Comparison of ENCODE assay signal across 36 cellular contexts in genomic region chr6:91826128-91826527, GRCh38.
"Had no signal": no experiment of that assay in that cellular context is flagged by ENCODE, and none has a peak within 500 bp of the region (broad histone marks: within the 10 kb centered on the region; RNA-seq: fewer than 3 reads in every experiment).

No MANE protein-coding gene starts in this region.

- H3K9me3 ChIP-seq: MG63 had no signal

- H3K27me3 ChIP-seq: MG63 had no signal

- H3K36me3 ChIP-seq: MG63 had no signal

- DNase-seq: Karpas-422, Kasumi-1, MG63, MM.1S, MV-4-11, NCI-H1048, NCI-H1092, NCI-H1092 treated with DMSO at 0.1 percent for 48 hours, NCI-H1105, NCI-H1105 treated with DMSO at 0.1 percent for 48 hours, NCI-H1417 treated with DMSO at 0.1 percent for 48 hours, NCI-H1436, NCI-H1436 treated with DMSO at 0.1 percent for 48 hours, NCI-H146, NCI-H1694, NCI-H1694 treated with DMSO at 0.1 percent for 48 hours, NCI-H187, NCI-H187 treated with DMSO at 0.1 percent for 48 hours, NCI-H1930, NCI-H2029, NCI-H2029 treated with DMSO at 0.1 percent for 48 hours, NCI-H2081, NCI-H2081 treated with DMSO at 0.1 percent for 48 hours, NCI-H2107, NCI-H2171, NCI-H2171 treated with DMSO at 0.1 percent for 48 hours, NCI-H2227 treated with DMSO at 0.1 percent for 48 hours, NCI-H226, NCI-H345, NCI-H446, NCI-H446 treated with DMSO at 0.1 percent for 48 hours, NCI-H510A, NCI-H510A treated with DMSO at 0.1 percent for 48 hours, NCI-H524, NCI-H524 treated with DMSO at 0.1 percent for 48 hours, NCI-H526 had no signal

- H3K4me3 ChIP-seq: MG63 had no signal
